Comparison of ENCODE assay signal across 26 cellular contexts in the genomic region with DNA sequence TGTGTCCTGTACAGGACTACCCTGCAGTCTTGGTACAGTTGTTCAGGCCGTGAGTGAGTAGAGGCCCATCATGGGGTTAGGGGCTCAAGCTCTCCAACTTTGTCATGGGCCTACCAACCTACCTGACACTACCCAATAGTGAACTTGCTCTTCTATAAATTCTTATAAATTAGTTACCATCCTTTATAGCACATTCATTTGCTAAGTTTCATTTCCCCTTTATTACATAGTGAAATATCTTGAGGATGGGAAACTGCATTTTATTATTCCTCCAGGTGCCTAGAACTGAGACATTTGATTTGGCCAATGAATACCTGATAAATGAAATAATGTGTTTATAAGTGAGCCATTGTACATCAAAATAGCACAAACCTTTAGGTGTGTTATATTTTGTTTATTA.
"Had no signal": no experiment of that assay in that cellular context is flagged by ENCODE, and none has a peak within 500 bp of the region (broad histone marks: within the 10 kb centered on the region; RNA-seq: fewer than 3 reads in every experiment).

No MANE protein-coding gene starts in this region.

- H3K9me3 ChIP-seq: left lung, lower lobe of right lung, ovary, right atrium auricular region, right lobe of liver, tibial nerve, upper lobe of left lung, vagina had no signal

- H3K4me2 ChIP-seq: smooth muscle cell had no signal

- H3K4me1 ChIP-seq: left lung, lower lobe of right lung, right atrium auricular region, tibial nerve, vagina had no signal

- H3K4me3 ChIP-seq: left lung, lower lobe of right lung, ovary, right atrium auricular region, right lobe of liver, smooth muscle cell, tibial nerve, upper lobe of left lung, vagina had no signal

- H3K27me3 ChIP-seq: left lung, ovary, right atrium auricular region, right lobe of liver, tibial nerve, upper lobe of left lung, vagina had no signal

- FAIRE-seq: islet of Langerhans, kidney had no signal

- ATAC-seq: left colon; left lung; lower lobe of right lung; natural killer cell treated with Interleukin-12 subunit alpha and Interleukin-12 subunit beta and Interleukin-15 and Interleukin-18, amount 100 ng/mL, for 72 hours; right lobe of liver; stimulated activated memory B cell treated with anti-CD40 and anti-IgM and Interleukin-4, amounts not matched to agents 10 μg/mL and 1 μg/mL and 100 μg/mL, for 72 hours; stimulated activated naive CD8-positive, alpha-beta T cell treated with anti-CD3 and anti-CD28 coated beads, Interleukin-15, amount 100 ng/mL, for 72 hours had no signal

- H3K27ac ChIP-seq: left lung, lower lobe of right lung, ovary, right atrium auricular region, right lobe of liver, tibial nerve, upper lobe of left lung, vagina had no signal

- H3K36me3 ChIP-seq: left lung, lower lobe of right lung, ovary, right atrium auricular region, right lobe of liver, tibial nerve, upper lobe of left lung, vagina had no signal

- DNase-seq: hypothalamus; immature natural killer cell; kidney; left colon; left lung; lower lobe of right lung; mammary epithelial cell; mesendoderm; naive B cell; ovary; right lobe of liver; stimulated activated CD4-positive, alpha-beta T cell treated with anti-CD3 and anti-CD28 coated beads, Interleukin-1b, Interleukin-23, amount 100 ng/mL, for 48 hours; stimulated activated CD4-positive, alpha-beta T cell treated with anti-CD3 and anti-CD28 coated beads, Interleukin-2, amount 100 ng/mL, for 48 hours; stimulated activated CD4-positive, alpha-beta T cell treated with anti-CD3 and anti-CD28 coated beads, Interleukin-4, amount 100 ng/mL, for 4 hours; stimulated activated CD8-positive, alpha-beta memory T cell treated with anti-CD3 and anti-CD28 coated beads, Interleukin-4, amount 100 ng/mL, for 48 hours; stimulated activated naive CD4-positive, alpha-beta T cell treated with Interleukin-2 at 50 U/mL for 16 hours; stimulated activated naive CD8-positive, alpha-beta T cell treated with anti-CD3 and anti-CD28 coated beads, Interleukin-15, amount 100 ng/mL, for 72 hours; substantia nigra; upper lobe of left lung had no signal
